8 cellular contexts compared by ENCODE assay signal in genomic region chr17:32142857-32143524, GRCh38. TPM values are rescaled to one million over a fixed set of nuclear protein-coding genes. Genes with fewer than 3 reads are reported as not detected.
DNase-seq lines count a peak whose midpoint lies in the region; ATAC-seq and TF ChIP-seq lines count a peak whose summit lies in the region.

No MANE protein-coding gene starts in this region.

- POLR2A ChIA-PET in activated CD4-positive, alpha-beta T cell treated with anti-CD3 and anti-CD28 coated beads, Interleukin-2, amount 10 ng/mL, durations not matched to agents 7 days and 5 days (lab: Charles Lee), result no interaction called here

- H3K27me3 Mint-ChIP-seq in activated CD4-positive, alpha-beta T cell treated with anti-CD3 and anti-CD28 coated beads, Interleukin-2, amount 10 ng/mL, durations not matched to agents 7 days and 5 days, result no peaks in the 10 kb centered on the region

- H3K36me3 Mint-ChIP-seq in activated CD4-positive, alpha-beta T cell treated with anti-CD3 and anti-CD28 coated beads, Interleukin-2, amount 10 ng/mL, durations not matched to agents 7 days and 5 days (ENCODE audit: low read depth), result no peaks in the 10 kb centered on the region

- H3K9me3 ChIP-seq in mucosa of descending colon (no peaks in the 10 kb centered on the region), tibial artery (no peaks in the 10 kb centered on the region)

- intact Hi-C loops in mucosa of descending colon (cut with DNase I, micrococcal nuclease) (no loop called here), tibial artery (cut with DNase I; ENCODE audit: low total_unique reads) (no loop called here)

- H3K27me3 ChIP-seq in tibial artery, result no peaks in the 10 kb centered on the region

- peak overlapping the region; percentile 92 to 93 for H3K27ac ChIP-seq in tibial artery

- H3K9me3 Mint-ChIP-seq in activated CD4-positive, alpha-beta T cell treated with anti-CD3 and anti-CD28 coated beads, Interleukin-2, amount 10 ng/mL, durations not matched to agents 7 days and 5 days, result no peaks in the 10 kb centered on the region

- peak overlapping the region; percentile 84 for H3K27ac Mint-ChIP-seq in activated CD4-positive, alpha-beta T cell treated with anti-CD3 and anti-CD28 coated beads, Interleukin-2, amount 10 ng/mL, durations not matched to agents 7 days and 5 days

- peak; percentile 49 for ATAC-seq in mucosa of descending colon

- H3K4me1 Mint-ChIP-seq in activated CD4-positive, alpha-beta T cell treated with anti-CD3 and anti-CD28 coated beads, Interleukin-2, amount 10 ng/mL, durations not matched to agents 7 days and 5 days, result peaks cover 33% of the 10 kb centered on the region

- peak overlapping the region; percentile 100 for H3K4me3 ChIP-seq in GM12865 (ENCODE audit: low read depth, low read length)
- H3K4me3 ChIP-seq in NB4 (ENCODE audit: low read depth, low read length), result peak overlapping the region; percentile 89
- H3K4me3 ChIP-seq in mucosa of descending colon, result peak overlapping the region; percentile 70
- H3K4me3 ChIP-seq in tibial artery, result peak overlapping the region; percentile 81 to 100

- DNase-seq in A172 (ENCODE audit: low spot score) (peak; percentile 73), GM12865 (ENCODE audit: low read depth) (peak; percentile 51), NB4 (ENCODE audit: low read depth) (peak; percentile 72), erythroblast (lab: John Stamatoyannopoulos, UW) (peak; percentile 92 to 97), mucosa of descending colon (peak; percentile 68 to 76 (median 73)), tibial artery (peak; percentile 32 to 72), NCI-H1436 (lab: John Stamatoyannopoulos, UW) (no peak)
- DNase-seq in activated CD4-positive, alpha-beta T cell treated with anti-CD3 and anti-CD28 coated beads, Interleukin-2, amount 10 ng/mL, durations not matched to agents 7 days and 5 days, result peak; percentile 28

- no peak for TF ChIP-seq CTCF in GM12865 (IDR thresholded peaks at IDR 0.05; ENCODE audit: insufficient read depth, low read depth, low read length, missing control alignments)
- no peak for TF ChIP-seq CTCF in NB4 (IDR thresholded peaks at IDR 0.05; ENCODE audit: low read depth, low read length)
- no peak for TF ChIP-seq CTCF in mucosa of descending colon (IDR thresholded peaks at IDR 0.05)
- no peak for TF ChIP-seq CTCF in tibial artery (IDR thresholded peaks at IDR 0.05)

- TF ChIP-seq POLR2A in NB4 (IDR thresholded peaks at IDR 0.05; ENCODE audit: extremely low read depth, insufficient read length) (peak; percentile 12), erythroblast (IDR thresholded peaks at IDR 0.05; ENCODE audit: low read length) (no peak)

- H3K4me1 ChIP-seq in mucosa of descending colon (ENCODE audit: low read depth) (peaks cover 12% of the 10 kb centered on the region), tibial artery (peaks cover 0 to 31% (median 15%) of the 10 kb centered on the region in 4 donors)

- peak overlapping the region; percentile 99 for H3K4me3 Mint-ChIP-seq in activated CD4-positive, alpha-beta T cell treated with anti-CD3 and anti-CD28 coated beads, Interleukin-2, amount 10 ng/mL, durations not matched to agents 7 days and 5 days

- CTCF ChIA-PET in activated CD4-positive, alpha-beta T cell treated with anti-CD3 and anti-CD28 coated beads, Interleukin-2, amount 10 ng/mL, durations not matched to agents 7 days and 5 days (lab: Charles Lee), result interaction anchor here (0.5 to 1.3 kb wide), 5 partner anchors 8 to 219 kb away, joined by 3 to 7 read pairs (median 3); no protein-coding TSS in a partner anchor

- H3K36me3 ChIP-seq in mucosa of descending colon (ENCODE audit: low read depth), result no peaks in the 10 kb centered on the region
- no peaks in the 10 kb centered on the region for H3K36me3 ChIP-seq in tibial artery

RNA-seq across cellular contexts. Expression of gene RHOT1, which starts 0.7 kb away (rescaled TPM):
- total RNA-seq in A172 (2014; rRNA removed; shearing (Covaris generic)), result 86.6 and 112 TPM in 2 replicates
- 10 to 100 TPM; 26.4 to 33.6 TPM for total RNA-seq in activated CD4-positive, alpha-beta T cell treated with anti-CD3 and anti-CD28 coated beads, Interleukin-2, amount 10 ng/mL, durations not matched to agents 7 days and 5 days
- 10 to 100 TPM; 21.2 to 48.6 (median 21.4) TPM for total RNA-seq in mucosa of descending colon
